In genomic region chr19:3515891-3516422, GRCh38 we compare ENCODE assay signal across 18 cellular contexts. TPM values are rescaled to one million over a fixed set of nuclear protein-coding genes. Genes with fewer than 3 reads are reported as not detected.
A peak's percentile ranks its signal among the peaks of the same experiment; 100 is the strongest.
DNase-seq lines count a peak whose midpoint lies in the region; ATAC-seq and TF ChIP-seq lines count a peak whose summit lies in the region.
"Had no signal": no experiment of that assay in that cellular context is flagged by ENCODE, and none has a peak within 500 bp of the region (broad histone marks: within the 10 kb centered on the region; RNA-seq: fewer than 3 reads in every experiment).

No MANE protein-coding gene starts in this region.

- peak overlapping the region; percentile 1 for H3K4me3 Mint-ChIP-seq in activated naive CD4-positive, alpha-beta T cell treated with anti-CD3 and anti-CD28 coated beads, Interleukin-2, amount 50 U/mL, for 24 hours
- H3K4me3 Mint-ChIP-seq in activated T-helper 1 cell treated with anti-CD3 and anti-CD28 coated beads, Interleukin-12 subunit alpha, Interleukin-12 subunit beta, Interleukin-2, Interleukin-4 antibody, amounts not matched to agents 30 ng/mL and 10 ng/mL and 1 ng/mL, durations not matched to agents 14 hours and 24 hours and 36 hours = no peak overlapping the region

- TF ChIP-seq CTCF in suprapubic skin (IDR thresholded peaks at IDR 0.05) = no peak

- H3K27me3 Mint-ChIP-seq in activated naive CD4-positive, alpha-beta T cell treated with anti-CD3 and anti-CD28 coated beads, Interleukin-2, amount 50 U/mL, for 24 hours = no peaks in the 10 kb centered on the region
- no peaks in the 10 kb centered on the region for H3K27me3 Mint-ChIP-seq in activated T-helper 1 cell treated with anti-CD3 and anti-CD28 coated beads, Interleukin-12 subunit alpha, Interleukin-12 subunit beta, Interleukin-2, Interleukin-4 antibody, amounts not matched to agents 30 ng/mL and 10 ng/mL and 1 ng/mL, durations not matched to agents 14 hours and 24 hours and 36 hours (ENCODE audit: insufficient read depth)

- peaks cover under 1% of the 10 kb centered on the region for H3K36me3 Mint-ChIP-seq in activated naive CD4-positive, alpha-beta T cell treated with anti-CD3 and anti-CD28 coated beads, Interleukin-2, amount 50 U/mL, for 24 hours
- peaks cover 7% of the 10 kb centered on the region for H3K36me3 Mint-ChIP-seq in activated T-helper 1 cell treated with anti-CD3 and anti-CD28 coated beads, Interleukin-12 subunit alpha, Interleukin-12 subunit beta, Interleukin-2, Interleukin-4 antibody, amounts not matched to agents 30 ng/mL and 10 ng/mL and 1 ng/mL, durations not matched to agents 14 hours and 24 hours and 36 hours (ENCODE audit: low read depth)
- H3K36me3 Mint-ChIP-seq: activated naive CD4-positive, alpha-beta T cell treated with anti-CD3 and anti-CD28 coated beads, Interleukin-2, amount 50 U/mL, for 72 hours had no signal

- H3K9me3 Mint-ChIP-seq in activated naive CD4-positive, alpha-beta T cell treated with anti-CD3 and anti-CD28 coated beads, Interleukin-2, amount 50 U/mL, for 24 hours = no peaks in the 10 kb centered on the region
- H3K9me3 Mint-ChIP-seq in activated T-helper 1 cell treated with anti-CD3 and anti-CD28 coated beads, Interleukin-12 subunit alpha, Interleukin-12 subunit beta, Interleukin-2, Interleukin-4 antibody, amounts not matched to agents 30 ng/mL and 10 ng/mL and 1 ng/mL, durations not matched to agents 14 hours and 24 hours and 36 hours = no peaks in the 10 kb centered on the region
- H3K9me3 Mint-ChIP-seq: activated naive CD4-positive, alpha-beta T cell treated with anti-CD3 and anti-CD28 coated beads, Interleukin-2, amount 50 U/mL, for 72 hours had no signal

- intact Hi-C loops in activated T-helper 1 cell treated with anti-CD3 and anti-CD28 coated beads, Interleukin-12 subunit alpha, Interleukin-12 subunit beta, Interleukin-2, Interleukin-4 antibody, amounts not matched to agents 30 ng/mL and 10 ng/mL and 1 ng/mL, durations not matched to agents 14 hours and 24 hours and 36 hours (cut with micrococcal nuclease) = no loop called here

- no peak for DNase-seq in activated naive CD4-positive, alpha-beta T cell treated with anti-CD3 and anti-CD28 coated beads, Interleukin-2, amount 50 U/mL, for 16 hours
- no peak for DNase-seq in activated T-helper 1 cell treated with anti-CD3 and anti-CD28 coated beads, Interleukin-12 subunit alpha, Interleukin-12 subunit beta, Interleukin-2, Interleukin-4 antibody, amounts not matched to agents 30 ng/mL and 10 ng/mL and 1 ng/mL, durations not matched to agents 14 hours and 24 hours and 36 hours (ENCODE audit: low spot score)
- peak; percentile 46 for DNase-seq in left kidney (ENCODE audit: low read depth, low spot score)
- DNase-seq in suprapubic skin (ENCODE audit: low spot score in 2 of 2) = no peak
- DNase-seq in cortex of kidney (lab: John Stamatoyannopoulos, UW) = no peak
- no peak for DNase-seq in HK-2 (ENCODE audit: unreplicated experiment)
- DNase-seq: GOT3, KBM-7, kidney glomerular epithelial cell had no signal

- H3K27ac Mint-ChIP-seq in activated naive CD4-positive, alpha-beta T cell treated with anti-CD3 and anti-CD28 coated beads, Interleukin-2, amount 50 U/mL, for 24 hours = no peak overlapping the region
- H3K27ac Mint-ChIP-seq in activated T-helper 1 cell treated with anti-CD3 and anti-CD28 coated beads, Interleukin-12 subunit alpha, Interleukin-12 subunit beta, Interleukin-2, Interleukin-4 antibody, amounts not matched to agents 30 ng/mL and 10 ng/mL and 1 ng/mL, durations not matched to agents 14 hours and 24 hours and 36 hours = peak overlapping the region; percentile 70

- no peak overlapping the region for H3K4me3 ChIP-seq in suprapubic skin
- H3K4me3 ChIP-seq: prostate gland, upper lobe of left lung had no signal

- no peak for TF ChIP-seq EP300 in suprapubic skin (IDR thresholded peaks at IDR 0.05)

- H3K27ac ChIP-seq in suprapubic skin = no peak overlapping the region
- H3K27ac ChIP-seq: epithelial cell of prostate, prostate gland, upper lobe of left lung had no signal

- peaks cover 39% of the 10 kb centered on the region for H3K4me1 Mint-ChIP-seq in activated naive CD4-positive, alpha-beta T cell treated with anti-CD3 and anti-CD28 coated beads, Interleukin-2, amount 50 U/mL, for 24 hours
- H3K4me1 Mint-ChIP-seq in activated T-helper 1 cell treated with anti-CD3 and anti-CD28 coated beads, Interleukin-12 subunit alpha, Interleukin-12 subunit beta, Interleukin-2, Interleukin-4 antibody, amounts not matched to agents 30 ng/mL and 10 ng/mL and 1 ng/mL, durations not matched to agents 14 hours and 24 hours and 36 hours (ENCODE audit: low read depth) = peaks cover 6% of the 10 kb centered on the region

- TF ChIP-seq POLR2A in suprapubic skin (IDR thresholded peaks at IDR 0.05) = no peak

- H3K27me3 ChIP-seq in suprapubic skin = no peaks in the 10 kb centered on the region
- H3K27me3 ChIP-seq: upper lobe of left lung had no signal

- ATAC-seq in GM18519 (IDR thresholded peaks at IDR 0.05; ENCODE audit: low FRiP score, unreplicated experiment) = no peak

- H3K9me3 ChIP-seq in suprapubic skin = no peaks in the 10 kb centered on the region
- H3K9me3 ChIP-seq: prostate gland, SK-N-SH, upper lobe of left lung had no signal

- H3K36me3 ChIP-seq in suprapubic skin = peaks cover 18% of the 10 kb centered on the region
- H3K36me3 ChIP-seq: prostate gland had no signal

- peaks cover 18% of the 10 kb centered on the region for H3K4me1 ChIP-seq in suprapubic skin

- WGBS in suprapubic skin = 50% methylated on average over 15 of the region's 15 CpGs

RNA-seq across cellular contexts. Expression of gene FZR1, which starts 9.8 kb away (rescaled TPM):
- 41.1 and 45.3 TPM in 2 replicates for total RNA-seq in activated T-helper 1 cell treated with anti-CD3 and anti-CD28 coated beads, Interleukin-12 subunit alpha, Interleukin-12 subunit beta, Interleukin-2, Interleukin-4 antibody, amounts not matched to agents 30 ng/mL and 10 ng/mL and 1 ng/mL, durations not matched to agents 14 hours and 24 hours and 36 hours
- 10 to 100 TPM; 45.1 to 51.1 (median 47.9) TPM for total RNA-seq in suprapubic skin

RNA-seq across cellular contexts. Expression of gene DOHH, which starts 15.5 kb away (rescaled TPM):
- total RNA-seq in activated T-helper 1 cell treated with anti-CD3 and anti-CD28 coated beads, Interleukin-12 subunit alpha, Interleukin-12 subunit beta, Interleukin-2, Interleukin-4 antibody, amounts not matched to agents 30 ng/mL and 10 ng/mL and 1 ng/mL, durations not matched to agents 14 hours and 24 hours and 36 hours = 20.6 and 21.6 TPM in 2 replicates
- 10 to 100 TPM; 10.9 to 21.7 (median 17.9) TPM for total RNA-seq in suprapubic skin

RNA-seq across cellular contexts. Expression of gene TEKTIP1, which starts 23.0 kb away (rescaled TPM):
- 1.4 and 1.7 TPM in 2 replicates for total RNA-seq in activated T-helper 1 cell treated with anti-CD3 and anti-CD28 coated beads, Interleukin-12 subunit alpha, Interleukin-12 subunit beta, Interleukin-2, Interleukin-4 antibody, amounts not matched to agents 30 ng/mL and 10 ng/mL and 1 ng/mL, durations not matched to agents 14 hours and 24 hours and 36 hours
- total RNA-seq in suprapubic skin = 1 to 10 TPM in 2 of 4 donors, not detected in 2; 2.4 to 5.2 TPM

RNA-seq across cellular contexts. Expression of gene SMIM44, which starts 32.7 kb away (rescaled TPM):
- total RNA-seq in activated T-helper 1 cell treated with anti-CD3 and anti-CD28 coated beads, Interleukin-12 subunit alpha, Interleukin-12 subunit beta, Interleukin-2, Interleukin-4 antibody, amounts not matched to agents 30 ng/mL and 10 ng/mL and 1 ng/mL, durations not matched to agents 14 hours and 24 hours and 36 hours = not detected in 2 replicates
- not detected for total RNA-seq in suprapubic skin
- total RNA-seq: A673; activated naive CD4-positive, alpha-beta T cell treated with anti-CD3 and anti-CD28 coated beads, Interleukin-2, amount 50 U/mL, for 72 hours; cerebellum; upper lobe of left lung had no signal

RNA-seq across cellular contexts. Expression of gene SMIM24, which starts 35.6 kb away (rescaled TPM):
- not detected in 2 replicates for total RNA-seq in activated T-helper 1 cell treated with anti-CD3 and anti-CD28 coated beads, Interleukin-12 subunit alpha, Interleukin-12 subunit beta, Interleukin-2, Interleukin-4 antibody, amounts not matched to agents 30 ng/mL and 10 ng/mL and 1 ng/mL, durations not matched to agents 14 hours and 24 hours and 36 hours
- 1 to 10 TPM in 1 of 4 donors, not detected in 3; 2.1 TPM for total RNA-seq in suprapubic skin
- total RNA-seq: A673 had no signal
